2 cellular contexts compared by ENCODE assay signal in genomic region chr20:31564284-31564683, GRCh38.
TF ChIP-seq lines count a peak whose summit lies in the region.

No MANE protein-coding gene starts in this region.

TF ChIP-seq in A549, 52 proteins besides CTCF, POLR2A, EP300 and RAD21:
- no peak for TF ChIP-seq CEBPB (IDR thresholded peaks at IDR 0.05)

TF ChIP-seq in GM23338, 12 proteins besides CTCF, POLR2A, EP300 and RAD21:
- no peak for TF ChIP-seq CREB1 (CRISPR knock-in tag; IDR thresholded peaks at IDR 0.05; ENCODE audit: low read depth)
- no peak for TF ChIP-seq NANOG (IDR thresholded peaks at IDR 0.05; ENCODE audit: borderline replicate concordance)
- no peak for TF ChIP-seq POLR2AphosphoS5 (IDR thresholded peaks at IDR 0.05; ENCODE audit: low read depth)
- no peak for TF ChIP-seq ETS1 (IDR thresholded peaks at IDR 0.05)
- TF ChIP-seq EZH2 (IDR thresholded peaks at IDR 0.05; ENCODE audit: low read depth, unreplicated experiment), result no peak
- TF ChIP-seq ZNF331 (CRISPR knock-in tag; IDR thresholded peaks at IDR 0.05; ENCODE audit: low read depth), result no peak
- no peak for TF ChIP-seq ZNF114 (CRISPR knock-in tag; IDR thresholded peaks at IDR 0.05)
- no peak for TF ChIP-seq EZH2phosphoT487 (IDR thresholded peaks at IDR 0.05; ENCODE audit: unreplicated experiment)
- TF ChIP-seq STAT1 (IDR thresholded peaks at IDR 0.05; ENCODE audit: unreplicated experiment), result no peak
- no peak for TF ChIP-seq ZNF462 (CRISPR knock-in tag; IDR thresholded peaks at IDR 0.05)
- TF ChIP-seq REST (IDR thresholded peaks at IDR 0.05; ENCODE audit: unreplicated experiment), result no peak
- TF ChIP-seq JUNB (IDR thresholded peaks at IDR 0.05; ENCODE audit: unreplicated experiment), result no peak
